Comparison of ENCODE assay signal across 17 cellular contexts in genomic region chr7:102615930-102616329, GRCh38. TPM values are rescaled to one million over a fixed set of nuclear protein-coding genes. Genes with fewer than 3 reads are reported as not detected.
"Had no signal": no experiment of that assay in that cellular context is flagged by ENCODE, and none has a peak within 500 bp of the region (broad histone marks: within the 10 kb centered on the region; RNA-seq: fewer than 3 reads in every experiment).

No MANE protein-coding gene starts in this region.

RNA-seq across cellular contexts. Expression of gene SPDYE2B, which starts 34.2 kb away (rescaled TPM):
- total RNA-seq: activated CD4-positive, alpha-beta T cell treated with anti-CD3 and anti-CD28 coated beads, Interleukin-2, amount 10 ng/mL, durations not matched to agents 7 days and 5 days; activated CD8-positive, alpha-beta T cell treated with anti-CD3 and anti-CD28 coated beads, Interleukin-2, amount 10 ng/mL, durations not matched to agents 7 days and 5 days; activated T-helper 1 cell treated with anti-CD3 and anti-CD28 coated beads, Interleukin-12 subunit alpha, Interleukin-12 subunit beta, Interleukin-2, Interleukin-4 antibody, amounts not matched to agents 30 ng/mL and 10 ng/mL and 1 ng/mL, durations not matched to agents 14 hours and 24 hours and 36 hours; aorta; cardiac septum; chondrocyte; fibroblast of villous mesenchyme; heart right ventricle; left cardiac atrium; lower lobe of right lung; mesenteric fat pad; naive thymus-derived CD8-positive, alpha-beta T cell; omental fat pad; posterior vena cava; T-helper 2 cell treated with Interferon-gamma antibody and Interleukin-4, amounts not matched to agents 100 ng/mL and 5 ng/mL, for 36 hours; ureter had no signal
- polyA plus RNA-seq: adipose tissue, aorta, heart right ventricle had no signal
